In the genomic region with DNA sequence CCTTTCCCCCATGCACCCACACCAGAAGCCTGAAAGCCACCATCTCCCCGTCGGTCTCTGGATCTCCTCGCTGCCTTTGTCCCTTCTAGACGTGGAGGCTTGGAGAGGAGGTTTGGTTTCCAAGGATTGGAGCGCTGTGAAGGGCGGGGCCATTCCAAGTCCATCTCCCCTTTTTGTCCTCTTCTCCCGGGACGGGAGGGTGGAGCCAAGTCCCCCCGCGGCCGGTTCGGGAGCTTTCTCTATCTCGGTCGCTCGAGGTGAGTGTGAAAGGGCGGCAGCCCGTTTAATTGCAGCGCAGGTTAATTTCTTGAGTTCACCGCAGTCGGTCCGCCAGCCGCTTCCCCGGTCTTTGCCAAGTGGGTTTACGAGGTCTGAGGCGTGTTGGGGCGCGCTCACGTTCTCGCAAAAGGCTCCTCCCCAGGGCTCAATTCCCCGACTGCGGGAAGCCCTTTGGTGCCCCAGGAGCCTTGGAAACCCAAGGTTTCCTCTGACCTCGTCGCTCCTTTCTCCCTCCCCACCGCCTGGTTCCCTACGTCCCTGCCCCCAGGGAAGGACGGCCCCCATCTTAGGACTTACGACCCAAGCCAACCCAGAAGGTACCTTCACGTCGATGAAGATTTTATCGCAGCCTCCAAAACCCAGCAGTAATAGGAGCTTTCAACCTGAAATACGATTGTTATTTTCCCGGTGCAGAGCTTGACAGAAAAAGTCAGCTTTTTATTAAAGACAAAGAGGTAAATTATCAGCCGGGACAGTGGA, we compare ENCODE assay signal across 1 cellular context.
TF ChIP-seq lines count a peak whose summit lies in the region.

No MANE protein-coding gene starts in this region.

TF ChIP-seq in HCT116, 20 proteins besides CTCF, POLR2A, EP300 and RAD21 (continued from another document):
- TF ChIP-seq, protein P1, sequence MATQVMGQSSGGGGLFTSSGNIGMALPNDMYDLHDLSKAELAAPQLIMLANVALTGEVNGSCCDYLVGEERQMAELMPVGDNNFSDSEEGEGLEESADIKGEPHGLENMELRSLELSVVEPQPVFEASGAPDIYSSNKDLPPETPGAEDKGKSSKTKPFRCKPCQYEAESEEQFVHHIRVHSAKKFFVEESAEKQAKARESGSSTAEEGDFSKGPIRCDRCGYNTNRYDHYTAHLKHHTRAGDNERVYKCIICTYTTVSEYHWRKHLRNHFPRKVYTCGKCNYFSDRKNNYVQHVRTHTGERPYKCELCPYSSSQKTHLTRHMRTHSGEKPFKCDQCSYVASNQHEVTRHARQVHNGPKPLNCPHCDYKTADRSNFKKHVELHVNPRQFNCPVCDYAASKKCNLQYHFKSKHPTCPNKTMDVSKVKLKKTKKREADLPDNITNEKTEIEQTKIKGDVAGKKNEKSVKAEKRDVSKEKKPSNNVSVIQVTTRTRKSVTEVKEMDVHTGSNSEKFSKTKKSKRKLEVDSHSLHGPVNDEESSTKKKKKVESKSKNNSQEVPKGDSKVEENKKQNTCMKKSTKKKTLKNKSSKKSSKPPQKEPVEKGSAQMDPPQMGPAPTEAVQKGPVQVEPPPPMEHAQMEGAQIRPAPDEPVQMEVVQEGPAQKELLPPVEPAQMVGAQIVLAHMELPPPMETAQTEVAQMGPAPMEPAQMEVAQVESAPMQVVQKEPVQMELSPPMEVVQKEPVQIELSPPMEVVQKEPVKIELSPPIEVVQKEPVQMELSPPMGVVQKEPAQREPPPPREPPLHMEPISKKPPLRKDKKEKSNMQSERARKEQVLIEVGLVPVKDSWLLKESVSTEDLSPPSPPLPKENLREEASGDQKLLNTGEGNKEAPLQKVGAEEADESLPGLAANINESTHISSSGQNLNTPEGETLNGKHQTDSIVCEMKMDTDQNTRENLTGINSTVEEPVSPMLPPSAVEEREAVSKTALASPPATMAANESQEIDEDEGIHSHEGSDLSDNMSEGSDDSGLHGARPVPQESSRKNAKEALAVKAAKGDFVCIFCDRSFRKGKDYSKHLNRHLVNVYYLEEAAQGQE (IDR thresholded peaks at IDR 0.05; ENCODE audit: low read depth): no peak
- TF ChIP-seq EZH2 (IDR thresholded peaks at IDR 0.05): no peak
- TF ChIP-seq POLR2AphosphoS5 (IDR thresholded peaks at IDR 0.05; ENCODE audit: low read depth, low read length): peak; percentile 57
- TF ChIP-seq, protein P2, sequence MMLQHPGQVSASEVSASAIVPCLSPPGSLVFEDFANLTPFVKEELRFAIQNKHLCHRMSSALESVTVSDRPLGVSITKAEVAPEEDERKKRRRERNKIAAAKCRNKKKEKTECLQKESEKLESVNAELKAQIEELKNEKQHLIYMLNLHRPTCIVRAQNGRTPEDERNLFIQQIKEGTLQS (IDR thresholded peaks at IDR 0.05): no peak
- no peak for TF ChIP-seq JUND (IDR thresholded peaks at IDR 0.05)
- no peak; the same call in 1 of the 2 replicates for TF ChIP-seq SIN3A (IDR thresholded peaks at IDR 0.05; ENCODE audit: low read depth)
- TF ChIP-seq EZH2phosphoT487 (IDR thresholded peaks at IDR 0.05; ENCODE audit: borderline replicate concordance): no peak
- no peak for TF ChIP-seq YY1 (IDR thresholded peaks at IDR 0.05; ENCODE audit: extremely low read depth, insufficient replicate concordance, low read depth, low read length)
- TF ChIP-seq SP1 (IDR thresholded peaks at IDR 0.05; ENCODE audit: low read depth): no peak
- TF ChIP-seq, protein P3, sequence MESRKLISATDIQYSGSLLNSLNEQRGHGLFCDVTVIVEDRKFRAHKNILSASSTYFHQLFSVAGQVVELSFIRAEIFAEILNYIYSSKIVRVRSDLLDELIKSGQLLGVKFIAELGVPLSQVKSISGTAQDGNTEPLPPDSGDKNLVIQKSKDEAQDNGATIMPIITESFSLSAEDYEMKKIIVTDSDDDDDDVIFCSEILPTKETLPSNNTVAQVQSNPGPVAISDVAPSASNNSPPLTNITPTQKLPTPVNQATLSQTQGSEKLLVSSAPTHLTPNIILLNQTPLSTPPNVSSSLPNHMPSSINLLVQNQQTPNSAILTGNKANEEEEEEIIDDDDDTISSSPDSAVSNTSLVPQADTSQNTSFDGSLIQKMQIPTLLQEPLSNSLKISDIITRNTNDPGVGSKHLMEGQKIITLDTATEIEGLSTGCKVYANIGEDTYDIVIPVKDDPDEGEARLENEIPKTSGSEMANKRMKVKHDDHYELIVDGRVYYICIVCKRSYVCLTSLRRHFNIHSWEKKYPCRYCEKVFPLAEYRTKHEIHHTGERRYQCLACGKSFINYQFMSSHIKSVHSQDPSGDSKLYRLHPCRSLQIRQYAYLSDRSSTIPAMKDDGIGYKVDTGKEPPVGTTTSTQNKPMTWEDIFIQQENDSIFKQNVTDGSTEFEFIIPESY (IDR thresholded peaks at IDR 0.05; ENCODE audit: extremely low read depth, insufficient replicate concordance, low read length): no peak
- no peak for TF ChIP-seq CBX3 (IDR thresholded peaks at IDR 0.05; ENCODE audit: low read depth)
- no peak for TF ChIP-seq FOSL1 (IDR thresholded peaks at IDR 0.05; ENCODE audit: low read depth)
- no peak for TF ChIP-seq EGR1 (IDR thresholded peaks at IDR 0.05; ENCODE audit: low read depth)
- peak; percentile 12 for TF ChIP-seq TCF7L2 (IDR thresholded peaks at IDR 0.05; ENCODE audit: borderline replicate concordance, extremely low read depth, insufficient read depth, insufficient read length)
